Comparison of ENCODE assay signal across 25 cellular contexts in the genomic region with DNA sequence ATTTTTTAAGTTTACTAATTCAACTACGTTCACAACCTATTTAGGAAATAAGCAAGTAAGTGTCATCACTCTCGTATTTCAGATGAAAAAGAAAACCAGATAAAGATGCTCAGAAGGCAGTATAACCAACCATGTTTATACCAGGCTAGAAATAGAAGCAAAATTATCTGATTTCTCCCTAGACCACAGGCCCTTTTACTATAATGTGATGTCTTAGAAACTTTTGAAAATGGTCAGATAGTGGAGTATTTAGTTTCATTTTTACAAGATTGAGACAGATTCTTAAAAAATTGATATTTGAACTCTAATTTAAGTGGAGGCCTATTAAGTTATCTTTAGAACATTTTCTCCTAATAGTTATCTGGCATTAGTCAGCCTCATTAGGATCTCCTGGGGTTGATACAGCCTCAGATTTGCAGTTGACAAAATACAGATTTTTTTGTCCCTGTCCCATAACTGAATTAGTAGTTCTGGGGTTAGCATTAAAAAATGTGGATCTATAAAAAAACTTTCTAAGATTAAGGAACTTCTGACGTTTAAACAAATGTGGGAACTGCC.
"Had no signal": no experiment of that assay in that cellular context is flagged by ENCODE, and none has a peak within 500 bp of the region (broad histone marks: within the 10 kb centered on the region; RNA-seq: fewer than 3 reads in every experiment).

No MANE protein-coding gene starts in this region.

- DNase-seq: hippocampal formation; immature natural killer cell; kidney; left colon; left lung; lower lobe of right lung; mammary epithelial cell; mesendoderm; naive B cell; natural killer cell; nephron progenitor cell; ovary; right lobe of liver; stimulated activated CD4-positive, alpha-beta T cell treated with anti-CD3 and anti-CD28 coated beads, Interleukin-12 subunit alpha, Interleukin-12 subunit beta, amount 100 ng/mL, for 4 hours; stimulated activated CD4-positive, alpha-beta T cell treated with anti-CD3 and anti-CD28 coated beads, Interleukin-15, amount 100 ng/mL, for 24 hours; stimulated activated CD4-positive, alpha-beta T cell treated with anti-CD3 and anti-CD28 coated beads, Interleukin-2, amount 100 ng/mL, for 24 hours; stimulated activated CD4-positive, alpha-beta T cell treated with anti-CD3 and anti-CD28 coated beads, Interleukin-4, amount 100 ng/mL, for 24 hours; stimulated activated naive CD4-positive, alpha-beta T cell; substantia nigra; uterus had no signal

- H3K9ac ChIP-seq: neural progenitor cell had no signal

- H3K4me2 ChIP-seq: neural progenitor cell had no signal

- H3K27me3 ChIP-seq: left lung, neural progenitor cell, neutrophil, ovary, right atrium auricular region, right lobe of liver, tibial nerve, uterus had no signal

- ATAC-seq: left colon; left lung; lower lobe of right lung; natural killer cell; stimulated activated effector memory CD8-positive, alpha-beta T cell treated with anti-CD3 and anti-CD28 coated beads, Interleukin-12 subunit alpha, Interleukin-12 subunit beta, amount 100 ng/mL, for 72 hours had no signal

- H3K9me3 ChIP-seq: left lung, lower lobe of right lung, neutrophil, ovary, right atrium auricular region, right lobe of liver, tibial nerve, uterus had no signal

- H3K36me3 ChIP-seq: left lung, lower lobe of right lung, neural progenitor cell, neutrophil, ovary, right atrium auricular region, right lobe of liver, tibial nerve, uterus had no signal

- H2AFZ ChIP-seq: neural progenitor cell had no signal

- H3K4me1 ChIP-seq: left lung, lower lobe of right lung, neural progenitor cell, right atrium auricular region, tibial nerve, uterus had no signal

- H3K27ac ChIP-seq: left lung, lower lobe of right lung, neural progenitor cell, neutrophil, ovary, right atrium auricular region, tibial nerve, uterus had no signal

- H3K4me3 ChIP-seq: left lung, lower lobe of right lung, neural progenitor cell, ovary, right atrium auricular region, right lobe of liver, tibial nerve, uterus had no signal
